Comparison of ENCODE assay signal across 19 cellular contexts in genomic region chr3:101050061-101050460, GRCh38.
"Had no signal": no experiment of that assay in that cellular context is flagged by ENCODE, and none has a peak within 500 bp of the region (broad histone marks: within the 10 kb centered on the region; RNA-seq: fewer than 3 reads in every experiment).

No MANE protein-coding gene starts in this region.

- H3K27ac ChIP-seq: dorsolateral prefrontal cortex, epithelial cell of prostate, esophagus muscularis mucosa, foreskin keratinocyte, heart left ventricle, psoas muscle, right lobe of liver, testis, tibial nerve had no signal

- H3K36me3 ChIP-seq: esophagus muscularis mucosa, heart left ventricle, right lobe of liver, tibial nerve had no signal

- H3K4me1 ChIP-seq: foreskin keratinocyte, psoas muscle, right lobe of liver, testis, tibial nerve had no signal

- DNase-seq: cortex of kidney; dorsolateral prefrontal cortex; effector memory CD8-positive, alpha-beta T cell; foreskin keratinocyte; heart left ventricle; hippocampal formation; kidney glomerular epithelial cell; naive B cell; psoas muscle; retina; right lobe of liver; stimulated activated CD4-positive, alpha-beta T cell treated with anti-CD3 and anti-CD28 coated beads, Interleukin-2, amount 100 ng/mL, for 24 hours; stimulated activated CD4-positive, alpha-beta T cell treated with anti-CD3 and anti-CD28 coated beads, Interleukin-4, amount 100 ng/mL, for 4 hours; stimulated activated naive B cell treated with anti-CD40 and anti-IgM and Interleukin-4, amounts not matched to agents 10 μg/mL and 1 μg/mL and 100 μg/mL, for 72 hours; stimulated activated naive CD8-positive, alpha-beta T cell treated with anti-CD3 and anti-CD28 coated beads, Interleukin-15, amount 100 ng/mL, for 72 hours; testis had no signal

- H3K4me3 ChIP-seq: dorsolateral prefrontal cortex, esophagus muscularis mucosa, heart left ventricle, psoas muscle, right lobe of liver, testis, tibial nerve had no signal

- ATAC-seq: effector memory CD8-positive, alpha-beta T cell; foreskin keratinocyte; psoas muscle; right lobe of liver; stimulated activated naive B cell treated with anti-CD40 and anti-IgM and Interleukin-4, amounts not matched to agents 10 μg/mL and 1 μg/mL and 100 μg/mL, for 72 hours; stimulated activated naive CD8-positive, alpha-beta T cell treated with anti-CD3 and anti-CD28 coated beads, Interleukin-15, amount 100 ng/mL, for 72 hours had no signal

- H3K9me3 ChIP-seq: esophagus muscularis mucosa, heart left ventricle, psoas muscle, right lobe of liver, testis, tibial nerve had no signal

- H3K27me3 ChIP-seq: dorsolateral prefrontal cortex, esophagus muscularis mucosa, foreskin keratinocyte, heart left ventricle, right lobe of liver, testis, tibial nerve had no signal
